ENCODE assay signal across 34 cellular contexts in genomic region chr10:5537684-5538083, GRCh38. TPM values are rescaled to one million over a fixed set of nuclear protein-coding genes. Genes with fewer than 3 reads are reported as not detected.
DNase-seq lines count a peak whose midpoint lies in the region; TF ChIP-seq lines count a peak whose summit lies in the region.
"Had no signal": no experiment of that assay in that cellular context is flagged by ENCODE, and none has a peak within 500 bp of the region (broad histone marks: within the 10 kb centered on the region; RNA-seq: fewer than 3 reads in every experiment).

No MANE protein-coding gene starts in this region.

- no peak overlapping the region for H3K9ac ChIP-seq in endodermal cell (ENCODE audit: extremely low read depth, low read length, poor library complexity, severe bottlenecking)
- H3K9ac ChIP-seq in neuronal stem cell (ENCODE audit: low read depth, low read length, poor library complexity) = peak overlapping the region; percentile 35

- no peak for TF ChIP-seq POLR2A in testis (IDR thresholded peaks at IDR 0.05)
- TF ChIP-seq POLR2A in esophagus squamous epithelium (IDR thresholded peaks at IDR 0.05) = no peak

- H3K18ac ChIP-seq in neuronal stem cell (ENCODE audit: low read length) = no peak overlapping the region

- 91 to 100% methylated on average over 5 to 6 of the region's 6 CpGs for WGBS in endodermal cell (ENCODE audit: insufficient coverage in 1 of 2, insufficient read length in 1 of 2), 2 experiments
- WGBS in neuronal stem cell (ENCODE audit: extremely low coverage in 2 of 2, insufficient read length in 2 of 2, insufficient replicate concordance in 1 of 2), 2 donors = no CpG with 5 or more reads among the region's 6 CpGs
- 81 to 91% methylated on average over 6 of the region's 6 CpGs for WGBS in testis, 2 donors
- WGBS in esophagus squamous epithelium, 2 donors = 77 to 95% methylated on average over 6 of the region's 6 CpGs

- no peak overlapping the region for H2AK5ac ChIP-seq in neuronal stem cell (ENCODE audit: low read depth, low read length)

- no peak overlapping the region for H2BK5ac ChIP-seq in neuronal stem cell (ENCODE audit: low read length)

- peaks cover 10% of the 10 kb centered on the region for H3K4me1 ChIP-seq in endodermal cell (ENCODE audit: control insufficient read depth, insufficient read depth, low read length)
- H3K4me1 ChIP-seq in neuronal stem cell (ENCODE audit: control insufficient read depth in 2 of 2, insufficient read depth in 1 of 2, low read depth in 1 of 2, low read length in 2 of 2) = peaks cover 0 to 4% of the 10 kb centered on the region in 2 donors
- peaks cover 8% of the 10 kb centered on the region for H3K4me1 ChIP-seq in testis
- H3K4me1 ChIP-seq in esophagus squamous epithelium = peaks cover 3 to 44% (median 28%) of the 10 kb centered on the region in 3 donors
- H3K4me1 ChIP-seq: prostate gland had no signal

- H3K4me3 ChIP-seq in endodermal cell (ENCODE audit: low read length) (no peak overlapping the region), neuronal stem cell (ENCODE audit: low read length in 2 of 2) (no peak overlapping the region), testis (no peak overlapping the region), esophagus squamous epithelium (no peak overlapping the region)
- H3K4me3 ChIP-seq: prostate gland, vagina had no signal

- H2BK120ac ChIP-seq in neuronal stem cell (ENCODE audit: low read depth, low read length) = peak overlapping the region; percentile 43

- TF ChIP-seq CTCF in endodermal cell (conservative IDR thresholded peaks at IDR 0.05) (no peak), type B pancreatic cell (conservative IDR thresholded peaks at IDR 0.05) (no peak), testis (IDR thresholded peaks at IDR 0.05) (no peak), esophagus squamous epithelium (IDR thresholded peaks at IDR 0.05) (no peak)

- H3K27me3 ChIP-seq in endodermal cell (ENCODE audit: control insufficient read depth, insufficient read depth, low read length, poor library complexity, severe bottlenecking) = no peaks in the 10 kb centered on the region
- peaks cover 0 to 7% (median 0%) of the 10 kb centered on the region in 3 experiments for H3K27me3 ChIP-seq in neuronal stem cell (ENCODE audit: control insufficient read depth in 3 of 3, insufficient read depth in 3 of 3, low read depth in 1 of 3, low read length in 3 of 3)
- no peaks in the 10 kb centered on the region for H3K27me3 ChIP-seq in testis
- no peaks in the 10 kb centered on the region for H3K27me3 ChIP-seq in esophagus squamous epithelium
- H3K27me3 ChIP-seq: vagina had no signal

- peak; percentile 1 for DNase-seq in activated T-cell treated with anti-CD3 and anti-CD28 coated beads, Interleukin-2, amount 50 U/mL, for 24 hours
- DNase-seq in activated T-cell treated with anti-CD3 and anti-CD28 coated beads for 4 hours (no peak), endodermal cell (peak; percentile 24), neuronal stem cell (ENCODE audit: low spot score) (no peak), type B pancreatic cell (ENCODE audit: extremely low spot score, unreplicated experiment) (no peak), testis (no peak), esophagus squamous epithelium (lab: John Stamatoyannopoulos, UW) (no peak), NCI-H146 treated with DMSO at 0.1 percent for 48 hours (lab: John Stamatoyannopoulos, UW; ENCODE audit: unreplicated experiment) (no peak)
- DNase-seq: activated CD4-positive, alpha-beta memory T cell treated with anti-CD3 and anti-CD28 coated beads for 36 hours; amniotic stem cell; glutamatergic neuron; H7; MV-4-11; NCI-H1436; NCI-H2081 treated with DMSO at 0.1 percent for 48 hours; NCI-H2227 treated with DMSO at 0.1 percent for 48 hours; NCI-H526; nucleus accumbens; OCI-M1; stimulated activated CD4-positive, alpha-beta T cell treated with anti-CD3 and anti-CD28 coated beads, Interleukin-4, amount 100 ng/mL, for 24 hours had no signal

- H3K23ac ChIP-seq in neuronal stem cell (ENCODE audit: low read depth, low read length, poor library complexity) = no peak overlapping the region

- H3K4me3 Mint-ChIP-seq in activated T-cell treated with anti-CD3 and anti-CD28 coated beads, Interleukin-2, amount 50 U/mL, for 24 hours = no peak overlapping the region
- no peak overlapping the region for H3K4me3 Mint-ChIP-seq in endodermal cell
- H3K4me3 Mint-ChIP-seq in type B pancreatic cell = no peak overlapping the region
- H3K4me3 Mint-ChIP-seq: activated CD4-positive, alpha-beta memory T cell treated with anti-CD3 and anti-CD28 coated beads for 36 hours; activated naive CD4-positive, alpha-beta T cell treated with anti-CD3 and anti-CD28 coated beads, Interleukin-2, amount 50 U/mL, for 24 hours; activated T-helper 17 cell treated with anti-CD3 and anti-CD28 coated beads, Interleukin-2, amount 50 U/mL, for 72 hours; naive thymus-derived CD8-positive, alpha-beta T cell; T-helper 1 cell treated with Interleukin-12 subunit alpha and Interleukin-12 subunit beta and Interleukin-4 antibody, amounts not matched to agents 30 μg/mL and 1 μg/mL, for 36 hours had no signal

- H3K36me3 ChIP-seq in endodermal cell (ENCODE audit: control insufficient read depth, insufficient read depth, low read length) (no peaks in the 10 kb centered on the region), neuronal stem cell (replicated peaks in 1 of 2; ENCODE audit: control insufficient read depth in 2 of 2, insufficient read depth in 2 of 2, low read length in 2 of 2) (no peaks in the 10 kb centered on the region), testis (ENCODE audit: low read depth, missing control alignments) (no peaks in the 10 kb centered on the region), esophagus squamous epithelium (no peaks in the 10 kb centered on the region)
- H3K36me3 ChIP-seq: prostate gland, vagina had no signal

- H2AFZ ChIP-seq in neuronal stem cell (ENCODE audit: low read length) = no peak overlapping the region

- no peak overlapping the region for H2BK15ac ChIP-seq in neuronal stem cell (ENCODE audit: low read length)

- H3K4ac ChIP-seq in neuronal stem cell (ENCODE audit: low read length) = no peak overlapping the region

- H3K4me1 Mint-ChIP-seq in activated T-cell treated with anti-CD3 and anti-CD28 coated beads, Interleukin-2, amount 50 U/mL, for 24 hours (ENCODE audit: low read depth) = peaks cover 2% of the 10 kb centered on the region
- H3K4me1 Mint-ChIP-seq in endodermal cell (peaks cover 13% of the 10 kb centered on the region), type B pancreatic cell (ENCODE audit: unreplicated experiment) (peaks cover 38% of the 10 kb centered on the region)
- H3K4me1 Mint-ChIP-seq: activated naive CD4-positive, alpha-beta T cell treated with anti-CD3 and anti-CD28 coated beads, Interleukin-2, amount 50 U/mL, for 24 hours; activated T-helper 17 cell treated with anti-CD3 and anti-CD28 coated beads, Interleukin-2, amount 50 U/mL, for 72 hours had no signal

- no peak overlapping the region for H4K91ac ChIP-seq in neuronal stem cell (ENCODE audit: low read depth, low read length, poor library complexity)

- H3K14ac ChIP-seq in neuronal stem cell (ENCODE audit: low read length) = no peak overlapping the region

- no peak overlapping the region for H3K27ac Mint-ChIP-seq in activated T-cell treated with anti-CD3 and anti-CD28 coated beads, Interleukin-2, amount 50 U/mL, for 24 hours
- H3K27ac Mint-ChIP-seq in endodermal cell = no peak overlapping the region
- peak overlapping the region; percentile 60 for H3K27ac Mint-ChIP-seq in type B pancreatic cell
- H3K27ac Mint-ChIP-seq: activated CD4-positive, alpha-beta memory T cell treated with anti-CD3 and anti-CD28 coated beads for 36 hours; activated T-helper 17 cell treated with anti-CD3 and anti-CD28 coated beads, Interleukin-2, amount 50 U/mL, for 72 hours; T-helper 1 cell treated with Interleukin-12 subunit alpha and Interleukin-12 subunit beta and Interleukin-4 antibody, amounts not matched to agents 30 μg/mL and 1 μg/mL, for 36 hours had no signal

- H3K27ac ChIP-seq in endodermal cell (ENCODE audit: low read depth, low read length) (no peak overlapping the region), neuronal stem cell (replicated peaks; ENCODE audit: low read length) (no peak overlapping the region), testis (no peak overlapping the region), esophagus squamous epithelium (peak overlapping the region in 2 of 4 donors; percentile 17 to 53)
- H3K27ac ChIP-seq: prostate gland, vagina had no signal

- H3K9me3 ChIP-seq in endodermal cell (ENCODE audit: control insufficient read depth, low read length) (peaks cover 8% of the 10 kb centered on the region), neuronal stem cell (replicated peaks in 1 of 2; ENCODE audit: control insufficient read depth in 2 of 2, insufficient read depth in 1 of 2, low read depth in 1 of 2, low read length in 2 of 2) (no peaks in the 10 kb centered on the region), testis (no peaks in the 10 kb centered on the region), esophagus squamous epithelium (no peaks in the 10 kb centered on the region)
- H3K9me3 ChIP-seq: prostate gland had no signal

- H3K27me3 Mint-ChIP-seq in activated T-cell treated with anti-CD3 and anti-CD28 coated beads, Interleukin-2, amount 50 U/mL, for 24 hours = peaks cover 3% of the 10 kb centered on the region
- no peaks in the 10 kb centered on the region for H3K27me3 Mint-ChIP-seq in endodermal cell (ENCODE audit: insufficient read depth)
- no peaks in the 10 kb centered on the region for H3K27me3 Mint-ChIP-seq in type B pancreatic cell
- H3K27me3 Mint-ChIP-seq: activated CD4-positive, alpha-beta memory T cell treated with anti-CD3 and anti-CD28 coated beads for 36 hours; activated naive CD4-positive, alpha-beta T cell treated with anti-CD3 and anti-CD28 coated beads, Interleukin-2, amount 50 U/mL, for 24 hours had no signal

- intact Hi-C loops in testis (cut with DNase I; ENCODE audit: low total_unique reads) (no loop called here), esophagus squamous epithelium (cut with DNase I) (no loop called here)

- no peak overlapping the region for H2BK12ac ChIP-seq in neuronal stem cell (ENCODE audit: low read length)

- peaks cover 5% of the 10 kb centered on the region for H3K9me3 Mint-ChIP-seq in activated T-cell treated with anti-CD3 and anti-CD28 coated beads, Interleukin-2, amount 50 U/mL, for 24 hours
- peaks cover 11% of the 10 kb centered on the region for H3K9me3 Mint-ChIP-seq in endodermal cell
- peaks cover 12% of the 10 kb centered on the region for H3K9me3 Mint-ChIP-seq in type B pancreatic cell
- H3K9me3 Mint-ChIP-seq: activated naive CD4-positive, alpha-beta T cell treated with anti-CD3 and anti-CD28 coated beads, Interleukin-2, amount 50 U/mL, for 24 hours had no signal

- no peak overlapping the region for H3K4me2 ChIP-seq in neuronal stem cell (ENCODE audit: insufficient read depth, low read length, poor library complexity, severe bottlenecking)

- no peak overlapping the region for H4K8ac ChIP-seq in neuronal stem cell (ENCODE audit: low read depth, low read length)

- no peaks in the 10 kb centered on the region for H3K79me1 ChIP-seq in neuronal stem cell (ENCODE audit: low read depth, low read length)

- H3K36me3 Mint-ChIP-seq in activated T-cell treated with anti-CD3 and anti-CD28 coated beads, Interleukin-2, amount 50 U/mL, for 24 hours (ENCODE audit: low read depth) = no peaks in the 10 kb centered on the region
- H3K36me3 Mint-ChIP-seq in endodermal cell (ENCODE audit: low read depth) (peaks cover 2% of the 10 kb centered on the region), type B pancreatic cell (no peaks in the 10 kb centered on the region)

RNA-seq across cellular contexts. Expression of gene CALML3, which starts 12.9 kb away (rescaled TPM):
- total RNA-seq in endodermal cell = not detected
- polyA plus RNA-seq in endodermal cell (2013, experiment 1 of 2) = not detected
- polyA plus RNA-seq in endodermal cell (2013, experiment 2 of 2) = not detected
- polyA plus RNA-seq in neuronal stem cell (2013, experiment 1 of 2) = not detected
- polyA plus RNA-seq in neuronal stem cell (2013, experiment 2 of 2) = not detected
- total RNA-seq in type B pancreatic cell (ENCODE audit: low replicate concordance) = not detected in 2 replicates
- under 1 TPM; 0.19 to 0.63 TPM for total RNA-seq in testis
- polyA plus RNA-seq in testis (ENCODE audit: insufficient read depth, low read depth, low replicate concordance) = 1.5 TPM
- 100 to 1,000 TPM; 196 to 799 (median 315) TPM for total RNA-seq in esophagus squamous epithelium
- total RNA-seq: A172; activated CD4-positive, alpha-beta memory T cell treated with anti-CD3 and anti-CD28 coated beads for 36 hours; activated T-helper 17 cell treated with anti-CD3 and anti-CD28 coated beads, Interleukin-2, amount 50 U/mL, for 72 hours; H7; kidney epithelial cell; LHCN-M2; liver; mononuclear cell; naive thymus-derived CD8-positive, alpha-beta T cell; Right ventricle myocardium inferior; sciatic nerve; subcutaneous adipose tissue had no signal
- polyA plus RNA-seq: liver; naive thymus-derived CD8-positive, alpha-beta T cell had no signal

RNA-seq across cellular contexts. Expression of gene CALML5, which starts 38.3 kb away (rescaled TPM):
- total RNA-seq in endodermal cell (not detected), type B pancreatic cell (ENCODE audit: low replicate concordance) (not detected in 2 replicates), testis (under 1 TPM in 1 of 2 donors, not detected in 1; 0.50 TPM), esophagus squamous epithelium (100 to 1,000 TPM in 1 of 4 donors, 10 to 100 TPM in 3; 14.5 to 148 (median 22.6) TPM)
- not detected for polyA plus RNA-seq in endodermal cell (2013, experiment 1 of 2)
- polyA plus RNA-seq in endodermal cell (2013, experiment 2 of 2) = not detected
- polyA plus RNA-seq in neuronal stem cell (2013, experiment 1 of 2) = not detected
- polyA plus RNA-seq in neuronal stem cell (2013, experiment 2 of 2) = not detected
- not detected for polyA plus RNA-seq in testis (ENCODE audit: insufficient read depth, low read depth, low replicate concordance)
- total RNA-seq: A172; activated CD4-positive, alpha-beta memory T cell treated with anti-CD3 and anti-CD28 coated beads for 36 hours; activated T-helper 17 cell treated with anti-CD3 and anti-CD28 coated beads, Interleukin-2, amount 50 U/mL, for 72 hours; H7; kidney epithelial cell; LHCN-M2; liver; mononuclear cell; naive thymus-derived CD8-positive, alpha-beta T cell; Right ventricle myocardium inferior; sciatic nerve; subcutaneous adipose tissue had no signal
- polyA plus RNA-seq: liver; naive thymus-derived CD8-positive, alpha-beta T cell had no signal

Comparison
In these comparisons a context has a peak if more than half of its experiments do, and no peak if none do; other contexts are left out.
1. DNase-seq: peak in activated T-cell treated with anti-CD3 and anti-CD28 coated beads, Interleukin-2, amount 50 U/mL, for 24 hours (single experiment) and endodermal cell (single experiment); none in activated T-cell treated with anti-CD3 and anti-CD28 coated beads for 4 hours (single experiment), neuronal stem cell (single experiment), type B pancreatic cell (single experiment), testis (single experiment), esophagus squamous epithelium (single experiment) and NCI-H146 treated with DMSO at 0.1 percent for 48 hours (single experiment).
2. RNA of gene CALML3, which starts 12.9 kb away (total RNA-seq): 196 to 799 TPM in esophagus squamous epithelium; 0.19 to 0.63 TPM in testis, not detected in type B pancreatic cell and not detected in endodermal cell; every median in the first group is over 100 times any median in the second.
3. RNA of gene CALML5, which starts 38.3 kb away (total RNA-seq): 14.5 to 148 TPM in esophagus squamous epithelium; 0.50 TPM in testis, not detected in endodermal cell and not detected in type B pancreatic cell; every median in the first group is over 10 times any median in the second.